Comparison of ENCODE assay signal across 2 cellular contexts in the genomic region with DNA sequence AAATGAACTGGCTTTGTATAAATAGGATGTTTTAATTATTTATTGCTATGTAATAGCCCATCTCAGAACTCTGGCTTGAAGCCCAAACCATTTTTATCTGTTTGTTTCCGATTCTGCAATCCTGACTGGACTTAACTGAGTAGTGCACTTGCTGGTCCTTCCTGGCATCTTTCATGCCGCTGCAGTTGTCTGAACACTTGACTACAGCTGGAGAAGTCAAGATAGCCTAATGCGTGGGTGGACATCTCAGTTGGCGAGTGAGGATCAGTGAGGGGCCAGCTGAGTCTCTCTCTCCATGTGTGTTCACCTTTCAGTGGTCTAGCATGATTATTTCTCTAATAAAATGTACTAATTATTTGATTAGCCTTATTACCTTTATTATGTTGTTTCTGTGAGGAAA.
TF ChIP-seq lines count a peak whose summit lies in the region.

No MANE protein-coding gene starts in this region.

TF ChIP-seq in liver, 16 proteins besides CTCF, POLR2A, EP300 and RAD21 (continued from another document):
- TF ChIP-seq RXRA (IDR thresholded peaks at IDR 0.05): peak in 1 of 2 donors; percentile 6

TF ChIP-seq in HepG2, 621 proteins besides CTCF, POLR2A, EP300 and RAD21 (continued from another document):
- TF ChIP-seq, protein P1, sequence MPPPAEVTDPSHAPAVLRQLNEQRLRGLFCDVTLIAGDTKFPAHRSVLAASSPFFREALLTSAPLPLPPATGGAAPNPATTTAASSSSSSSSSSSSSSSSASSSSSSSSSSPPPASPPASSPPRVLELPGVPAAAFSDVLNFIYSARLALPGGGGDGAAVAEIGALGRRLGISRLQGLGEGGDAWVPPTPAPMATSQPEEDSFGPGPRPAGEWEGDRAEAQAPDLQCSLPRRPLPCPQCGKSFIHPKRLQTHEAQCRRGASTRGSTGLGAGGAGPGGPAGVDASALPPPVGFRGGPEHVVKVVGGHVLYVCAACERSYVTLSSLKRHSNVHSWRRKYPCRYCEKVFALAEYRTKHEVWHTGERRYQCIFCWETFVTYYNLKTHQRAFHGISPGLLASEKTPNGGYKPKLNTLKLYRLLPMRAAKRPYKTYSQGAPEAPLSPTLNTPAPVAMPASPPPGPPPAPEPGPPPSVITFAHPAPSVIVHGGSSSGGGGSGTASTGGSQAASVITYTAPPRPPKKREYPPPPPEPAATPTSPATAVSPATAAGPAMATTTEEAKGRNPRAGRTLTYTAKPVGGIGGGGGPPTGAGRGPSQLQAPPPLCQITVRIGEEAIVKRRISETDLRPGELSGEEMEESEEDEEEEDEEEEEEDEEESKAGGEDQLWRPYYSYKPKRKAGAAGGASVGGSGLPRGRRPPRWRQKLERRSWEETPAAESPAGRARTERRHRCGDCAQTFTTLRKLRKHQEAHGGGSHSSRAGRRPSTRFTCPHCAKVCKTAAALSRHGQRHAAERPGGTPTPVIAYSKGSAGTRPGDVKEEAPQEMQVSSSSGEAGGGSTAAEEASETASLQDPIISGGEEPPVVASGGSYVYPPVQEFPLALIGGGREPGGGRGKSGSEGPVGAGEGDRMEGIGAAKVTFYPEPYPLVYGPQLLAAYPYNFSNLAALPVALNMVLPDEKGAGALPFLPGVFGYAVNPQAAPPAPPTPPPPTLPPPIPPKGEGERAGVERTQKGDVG (CRISPR knock-in tag; IDR thresholded peaks at IDR 0.05; ENCODE audit: borderline replicate concordance): no peak
- no peak for TF ChIP-seq ZNF552 (CRISPR knock-in tag; IDR thresholded peaks at IDR 0.05; ENCODE audit: borderline replicate concordance)
- TF ChIP-seq NR1H2 (CRISPR knock-in tag; IDR thresholded peaks at IDR 0.05; ENCODE audit: borderline replicate concordance, low read depth): no peak
- TF ChIP-seq ZNF550 (CRISPR knock-in tag; IDR thresholded peaks at IDR 0.05; ENCODE audit: borderline replicate concordance): no peak
- no peak for TF ChIP-seq ZNF430 (CRISPR knock-in tag; IDR thresholded peaks at IDR 0.05)
- TF ChIP-seq SMAD1 (CRISPR knock-in tag; IDR thresholded peaks at IDR 0.05; ENCODE audit: borderline replicate concordance, low read depth): no peak
- TF ChIP-seq, protein P2, sequence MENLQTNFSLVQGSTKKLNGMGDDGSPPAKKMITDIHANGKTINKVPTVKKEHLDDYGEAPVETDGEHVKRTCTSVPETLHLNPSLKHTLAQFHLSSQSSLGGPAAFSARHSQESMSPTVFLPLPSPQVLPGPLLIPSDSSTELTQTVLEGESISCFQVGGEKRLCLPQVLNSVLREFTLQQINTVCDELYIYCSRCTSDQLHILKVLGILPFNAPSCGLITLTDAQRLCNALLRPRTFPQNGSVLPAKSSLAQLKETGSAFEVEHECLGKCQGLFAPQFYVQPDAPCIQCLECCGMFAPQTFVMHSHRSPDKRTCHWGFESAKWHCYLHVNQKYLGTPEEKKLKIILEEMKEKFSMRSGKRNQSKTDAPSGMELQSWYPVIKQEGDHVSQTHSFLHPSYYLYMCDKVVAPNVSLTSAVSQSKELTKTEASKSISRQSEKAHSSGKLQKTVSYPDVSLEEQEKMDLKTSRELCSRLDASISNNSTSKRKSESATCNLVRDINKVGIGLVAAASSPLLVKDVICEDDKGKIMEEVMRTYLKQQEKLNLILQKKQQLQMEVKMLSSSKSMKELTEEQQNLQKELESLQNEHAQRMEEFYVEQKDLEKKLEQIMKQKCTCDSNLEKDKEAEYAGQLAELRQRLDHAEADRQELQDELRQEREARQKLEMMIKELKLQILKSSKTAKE (CRISPR knock-in tag; IDR thresholded peaks at IDR 0.05; ENCODE audit: borderline replicate concordance): no peak
- TF ChIP-seq, protein P3, sequence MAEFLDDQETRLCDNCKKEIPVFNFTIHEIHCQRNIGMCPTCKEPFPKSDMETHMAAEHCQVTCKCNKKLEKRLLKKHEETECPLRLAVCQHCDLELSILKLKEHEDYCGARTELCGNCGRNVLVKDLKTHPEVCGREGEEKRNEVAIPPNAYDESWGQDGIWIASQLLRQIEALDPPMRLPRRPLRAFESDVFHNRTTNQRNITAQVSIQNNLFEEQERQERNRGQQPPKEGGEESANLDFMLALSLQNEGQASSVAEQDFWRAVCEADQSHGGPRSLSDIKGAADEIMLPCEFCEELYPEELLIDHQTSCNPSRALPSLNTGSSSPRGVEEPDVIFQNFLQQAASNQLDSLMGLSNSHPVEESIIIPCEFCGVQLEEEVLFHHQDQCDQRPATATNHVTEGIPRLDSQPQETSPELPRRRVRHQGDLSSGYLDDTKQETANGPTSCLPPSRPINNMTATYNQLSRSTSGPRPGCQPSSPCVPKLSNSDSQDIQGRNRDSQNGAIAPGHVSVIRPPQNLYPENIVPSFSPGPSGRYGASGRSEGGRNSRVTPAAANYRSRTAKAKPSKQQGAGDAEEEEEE (CRISPR knock-in tag; IDR thresholded peaks at IDR 0.05; ENCODE audit: borderline replicate concordance): no peak
